19 cellular contexts compared by ENCODE assay signal in genomic region chr9:33443504-33444154, GRCh38. TPM values are rescaled to one million over a fixed set of nuclear protein-coding genes. Genes with fewer than 3 reads are reported as not detected.
DNase-seq lines count a peak whose midpoint lies in the region; ATAC-seq, FAIRE-seq and TF ChIP-seq lines count a peak whose summit lies in the region.
"Had no signal": no experiment of that assay in that cellular context is flagged by ENCODE, and none has a peak within 500 bp of the region (broad histone marks: within the 10 kb centered on the region; RNA-seq: fewer than 3 reads in every experiment).

No MANE protein-coding gene starts in this region.

- no peaks in the 10 kb centered on the region for H4K20me1 ChIP-seq in GM23338 (replicated peaks; ENCODE audit: insufficient read depth)
- H4K20me1 ChIP-seq in K562 (replicated peaks; ENCODE audit: control insufficient read depth, insufficient read depth, low read length), result no peaks in the 10 kb centered on the region

- H3K9me3 ChIP-seq in CD4-positive, alpha-beta T cell (ENCODE audit: control insufficient read depth, low read length), result no peaks in the 10 kb centered on the region
- H3K9me3 ChIP-seq in K562 (replicated peaks; ENCODE audit: control insufficient read depth, insufficient read depth, low read depth, low read length) (no peaks in the 10 kb centered on the region), prostate gland (no peaks in the 10 kb centered on the region), breast epithelium (no peaks in the 10 kb centered on the region)
- H3K9me3 ChIP-seq: BLaER1 treated with 17β-estradiol and CSF1 and Interleukin-3, amounts not matched to agents 10 nM and 100 nM; gastrocnemius medialis; HAP-1 had no signal

- no peak overlapping the region for H3K4me2 ChIP-seq in GM23338
- no peak overlapping the region for H3K4me2 ChIP-seq in K562 (ENCODE audit: insufficient read depth, low read length)

- H3K27me3 Mint-ChIP-seq in CD4-positive, alpha-beta T cell, result no peaks in the 10 kb centered on the region
- H3K27me3 Mint-ChIP-seq in GM23338 (ENCODE audit: insufficient read depth, low read depth, poor library complexity), result peaks cover 33% of the 10 kb centered on the region

- H3K9me1 ChIP-seq in K562 (ENCODE audit: control insufficient read depth, insufficient read depth, low read length), result no peaks in the 10 kb centered on the region

- TF ChIP-seq EP300 in K562 (IDR thresholded peaks at IDR 0.05; ENCODE audit: low read length), result no peak

- CTCF ChIA-PET in CD4-positive, alpha-beta T cell (lab: Charles Lee), result interaction anchor here (2.0 kb wide), 1 partner anchor 23 kb away, joined by 9 read pairs; no protein-coding TSS in a partner anchor
- CTCF ChIA-PET in K562 (lab: Yijun Ruan, JAX; ENCODE audit: low intra/inter-chr PET ratio) (interaction anchor here (0.7 kb wide), 1 partner anchor 9 kb away, joined by 4 read pairs; no protein-coding TSS in a partner anchor), GM10248 (lab: Yijun Ruan, JAX) (interaction anchor here (1.7 to 2.5 kb wide), 3 partner anchors 9 to 24 kb away, joined by 6 to 14 read pairs (median 7); no protein-coding TSS in a partner anchor)

- no peaks in the 10 kb centered on the region for H3K79me2 ChIP-seq in GM23338 (replicated peaks; ENCODE audit: insufficient read depth)
- peaks cover 20% of the 10 kb centered on the region for H3K79me2 ChIP-seq in K562 (ENCODE audit: control insufficient read depth, insufficient read depth, low read length)

- H3K4me3 Mint-ChIP-seq in CD4-positive, alpha-beta T cell, result peak overlapping the region; percentile 38
- no peak overlapping the region for H3K4me3 Mint-ChIP-seq in GM23338

- H3F3A ChIP-seq in GM23338 (replicated peaks; ENCODE audit: low read depth), result 0 out of 2 replicates have a peak, but pooled peaks cover 8% of the 10 kb centered on the region

- H3K4me1 Mint-ChIP-seq in CD4-positive, alpha-beta T cell (ENCODE audit: low read depth), result peaks cover 60% of the 10 kb centered on the region
- H3K4me1 Mint-ChIP-seq in GM23338, result peaks cover 43% of the 10 kb centered on the region

- H3K27ac Mint-ChIP-seq in CD4-positive, alpha-beta T cell, result peak overlapping the region; percentile 99
- H3K27ac Mint-ChIP-seq in GM23338, result no peak overlapping the region

- no peak for DNase-seq in CD4-positive, alpha-beta T cell
- DNase-seq in GM23338 (ENCODE audit: low spot score), result peak; percentile 35
- no peak for DNase-seq in K562 (ENCODE audit: extremely low read depth in 1 of 4, low spot score in 3 of 4)
- no peak for DNase-seq in prostate gland (ENCODE audit: low spot score)
- DNase-seq in breast epithelium (ENCODE audit: low spot score in 2 of 2), result no peak
- DNase-seq in GM10248 (ENCODE audit: extremely low spot score), result no peak
- DNase-seq in activated CD4-positive, alpha-beta T cell treated with anti-CD3 and anti-CD28 coated beads, Interleukin-2, amount 50 U/mL, for 4 hours, result no peak
- DNase-seq: activated effector memory CD4-positive, alpha-beta T cell treated with Interleukin-2 at 50 U/mL for 16 hours; aorta; DMS79; gastrocnemius medialis; left ventricle myocardium superior; NCI-H1436; stimulated activated CD4-positive, alpha-beta T cell treated with anti-CD3 and anti-CD28 coated beads, Interleukin-4, amount 100 ng/mL, for 24 hours; stimulated activated CD8-positive, alpha-beta memory T cell treated with anti-CD3 and anti-CD28 coated beads, Interleukin-4, amount 100 ng/mL, for 48 hours had no signal

- peaks cover 75% of the 10 kb centered on the region for H3K36me3 Mint-ChIP-seq in CD4-positive, alpha-beta T cell (ENCODE audit: low read depth)
- no peaks in the 10 kb centered on the region for H3K36me3 Mint-ChIP-seq in GM23338 (ENCODE audit: low read depth)

- POLR2A ChIA-PET in CD4-positive, alpha-beta T cell (lab: Charles Lee), result interaction anchor here (8.1 kb wide), 1 partner anchor 27 kb away, joined by 98 read pairs; no protein-coding TSS in a partner anchor
- POLR2A ChIA-PET in K562 (lab: Yijun Ruan, JAX), result interaction anchor here (0.7 kb wide), 1 partner anchor 19 kb away, joined by 4 read pairs; no protein-coding TSS in a partner anchor
- POLR2A ChIA-PET in GM10248 (lab: Yijun Ruan, JAX), result interaction anchor here (0.7 kb wide), 1 partner anchor 20 kb away, joined by 4 read pairs; no protein-coding TSS in a partner anchor

- 75% methylated on average over 7 of the region's 10 CpGs for WGBS in K562 (ENCODE audit: insufficient coverage, low coverage, missing lambda C conversion rate)
- 75% methylated on average over 10 of the region's 10 CpGs for WGBS in prostate gland

- ATAC-seq in CD4-positive, alpha-beta T cell (ENCODE audit: poor library complexity), result no peak
- ATAC-seq in GM23338 (peak; percentile 6; the same call in 1 of the 3 replicates), K562 (no peak)
- ATAC-seq: gastrocnemius medialis, left ventricle myocardium superior had no signal

- BruUV-seq in K562 (replicated peaks; lab: Mats Ljungman, UMichigan), result no TSS peak

- in situ Hi-C loops in K562 (cut with MboI), result no loop called here

- H3K4me3 ChIP-seq in GM23338 (no peak overlapping the region), K562 (no peak overlapping the region), prostate gland (no peak overlapping the region), breast epithelium (no peak overlapping the region)
- H3K4me3 ChIP-seq: BLaER1 treated with 17β-estradiol and CSF1 and Interleukin-3, amounts not matched to agents 10 nM and 100 nM; gastrocnemius medialis; HAP-1 had no signal

- intact Hi-C loops in CD4-positive, alpha-beta T cell (cut with DNase I, micrococcal nuclease), result no loop called here
- intact Hi-C loops in K562 (cut with micrococcal nuclease), result no loop called here
- intact Hi-C loops in prostate gland (cut with DNase I), result no loop called here
- intact Hi-C loops in breast epithelium (cut with DNase I; ENCODE audit: low total_unique reads), result no loop called here

- TF ChIP-seq POLR2A in K562 (conservative IDR thresholded peaks at IDR 0.05) (no peak), prostate gland (IDR thresholded peaks at IDR 0.05) (no peak), breast epithelium (IDR thresholded peaks at IDR 0.05) (no peak)

- FAIRE-seq in K562 (lab: Jason Lieb, UNC), result no peak
- FAIRE-seq: colon had no signal

- H3K9me3 Mint-ChIP-seq in CD4-positive, alpha-beta T cell, result no peaks in the 10 kb centered on the region
- H3K9me3 Mint-ChIP-seq in GM23338, result no peaks in the 10 kb centered on the region

- TF ChIP-seq CTCF in CD4-positive, alpha-beta T cell (IDR thresholded peaks at IDR 0.05), result no peak
- TF ChIP-seq CTCF in GM23338 (conservative IDR thresholded peaks at IDR 0.05; ENCODE audit: low read depth in 2 of 2) (no peak), K562 (IDR thresholded peaks at IDR 0.05 in 2 of 3, conservative IDR thresholded peaks at IDR 0.05 in 1 of 3; ENCODE audit: insufficient read depth in 2 of 3, low read depth in 1 of 3, low read length in 3 of 3) (no peak), prostate gland (IDR thresholded peaks at IDR 0.05) (no peak), breast epithelium (IDR thresholded peaks at IDR 0.05) (no peak), GM10248 (IDR thresholded peaks at IDR 0.05; ENCODE audit: control extremely low read depth, extremely low read depth, low read depth, missing control alignments) (no peak)

- peak overlapping the region; percentile 40 for H3K27ac ChIP-seq in CD4-positive, alpha-beta T cell (ENCODE audit: low read depth, low read length)
- H3K27ac ChIP-seq in GM23338 (ENCODE audit: low read depth) (no peak overlapping the region), K562 (ENCODE audit: extremely low read depth, low read depth, low read length) (no peak overlapping the region), prostate gland (peak overlapping the region; percentile 16 to 24), breast epithelium (no peak overlapping the region)
- H3K27ac ChIP-seq: BLaER1 treated with 17β-estradiol and CSF1 and Interleukin-3, amounts not matched to agents 10 nM and 100 nM; gastrocnemius medialis had no signal

- no peak for TF ChIP-seq RAD21 in K562 (CRISPR knock-in tag; conservative IDR thresholded peaks at IDR 0.05 in 1 of 2, IDR thresholded peaks at IDR 0.05 in 1 of 2)

- no peaks in the 10 kb centered on the region for H3K36me3 ChIP-seq in GM23338 (ENCODE audit: insufficient read depth)
- peaks cover 12% of the 10 kb centered on the region; the same call in 1 of the 3 replicates for H3K36me3 ChIP-seq in K562 (ENCODE audit: control insufficient read depth, insufficient read depth, low read length)
- peaks cover 6 to 13% of the 10 kb centered on the region in 2 donors for H3K36me3 ChIP-seq in prostate gland
- H3K36me3 ChIP-seq in breast epithelium, result no peaks in the 10 kb centered on the region
- H3K36me3 ChIP-seq: BLaER1 treated with 17β-estradiol and CSF1 and Interleukin-3, amounts not matched to agents 10 nM and 100 nM; gastrocnemius medialis; HAP-1 had no signal

- H3K4me1 ChIP-seq in GM23338 (ENCODE audit: insufficient read depth), result peaks cover 23% of the 10 kb centered on the region
- H3K4me1 ChIP-seq in K562 (replicated peaks in 1 of 2; ENCODE audit: control insufficient read depth in 2 of 2, insufficient read depth in 2 of 2, low read length in 2 of 2), result peaks cover 41 to 63% of the 10 kb centered on the region in 2 experiments
- peaks cover 7% of the 10 kb centered on the region for H3K4me1 ChIP-seq in prostate gland (replicated peaks)
- H3K4me1 ChIP-seq in breast epithelium, result peaks cover 5 to 18% of the 10 kb centered on the region in 2 donors

- peak overlapping the region in 1 of 2 experiments; percentile 65; a peak in 2 of 4 replicates for H3K9ac ChIP-seq in K562 (ENCODE audit: insufficient read depth in 1 of 2, low read depth in 2 of 2, low read length in 2 of 2)
- H3K9ac ChIP-seq: BLaER1 treated with 17β-estradiol and CSF1 and Interleukin-3, amounts not matched to agents 10 nM and 100 nM had no signal

- H2AFZ ChIP-seq in GM23338 (no peak overlapping the region), K562 (ENCODE audit: low read depth, low read length) (no peak overlapping the region)

- H3K27me3 ChIP-seq in CD4-positive, alpha-beta T cell (ENCODE audit: control insufficient read depth, insufficient read depth, low read length), result no peaks in the 10 kb centered on the region
- peaks cover 23% of the 10 kb centered on the region for H3K27me3 ChIP-seq in GM23338 (ENCODE audit: insufficient read depth)
- no peaks in the 10 kb centered on the region for H3K27me3 ChIP-seq in K562 (ENCODE audit: control insufficient read depth in 2 of 2, insufficient read depth in 2 of 2, low read length in 2 of 2)
- no peaks in the 10 kb centered on the region for H3K27me3 ChIP-seq in prostate gland (replicated peaks; ENCODE audit: insufficient read depth)
- no peaks in the 10 kb centered on the region for H3K27me3 ChIP-seq in breast epithelium
- H3K27me3 ChIP-seq: gastrocnemius medialis had no signal

- no peaks in the 10 kb centered on the region for H3K9me2 ChIP-seq in GM23338 (ENCODE audit: insufficient read depth)

RNA-seq across cellular contexts. Expression of gene AQP3, which starts 3.8 kb away (rescaled TPM):
- total RNA-seq in CD4-positive, alpha-beta T cell, result 100 to 1,000 TPM in 1 of 2 experiments, 10 to 100 TPM in 1; 99.8 to 106 TPM
- total RNA-seq in GM23338 (2014; rRNA removed; shearing (Covaris generic)), result 3.5 and 3.8 TPM in 2 replicates
- polyA plus RNA-seq in GM23338 (2016; fragmentation: Nextera tagmentation; extraction: Ambion mirVana) (1.4 and 1.6 TPM in 2 replicates), K562 (2011; rRNA removed) (25.8 and 31.5 TPM in 2 replicates), K562 (2014; fragmentation: Illumina TruSeq; extraction: Trizol) (25.0 and 30.0 TPM in 2 replicates), K562 (2014; fragmentation: Nextera tagmentation; extraction: Ambion mirVana) (1 to 10 TPM; 4.2 to 6.0 TPM), K562 (2014; rRNA removed) (25.3 and 29.9 TPM in 2 replicates)
- 13.3 and 46.7 TPM in 2 replicates for total RNA-seq in K562 (2011; cell fraction: chromatin; rRNA removed; ENCODE audit: low replicate concordance)
- total RNA-seq in K562 (2011; cell fraction: nucleolus; rRNA removed), result 57.8 and 76.0 TPM in 2 replicates
- 30.8 and 35.2 TPM in 2 replicates for total RNA-seq in K562 (2011; cell fraction: nucleoplasm; rRNA removed)
- total RNA-seq in K562 (2014; rRNA removed) (17.6 and 26.9 TPM in 2 replicates), K562 (2014; rRNA removed; fragmentation: Illumina TruSeq; extraction: Trizol) (11.1 and 12.8 TPM in 2 replicates), K562 (2015; rRNA removed; fragmentation: Illumina TruSeq; extraction: Trizol) (13.3 and 15.1 TPM in 2 replicates), K562 (2021) (25.5 and 27.1 TPM in 2 replicates), prostate gland (100 to 1,000 TPM; 200 to 327 TPM), breast epithelium (10 to 100 TPM; 19.0 to 47.9 (median 45.1) TPM)
- polyA plus RNA-seq in K562 (2011; cell fraction: cytosol; rRNA removed), result 51.7 and 150 TPM in 2 replicates
- polyA plus RNA-seq in K562 (2011; cell fraction: nucleus; rRNA removed), result 29.5 and 64.4 TPM in 2 replicates
- polyA plus RNA-seq in K562 (2012), result 11.3 and 35.0 TPM in 2 replicates
- 12.9 and 30.5 TPM in 2 replicates for polyA minus RNA-seq in K562 (2011; rRNA and poly(A)+ RNA removed)
- 34.6 and 39.6 TPM in 2 replicates for polyA minus RNA-seq in K562 (2011; cell fraction: cytosol; rRNA and poly(A)+ RNA removed)
- polyA minus RNA-seq in K562 (2011; cell fraction: nucleus; rRNA and poly(A)+ RNA removed), result 6.3 and 7.5 TPM in 2 replicates

RNA-seq across cellular contexts. Expression of gene NOL6, which starts 30.1 kb away (rescaled TPM):
- total RNA-seq in CD4-positive, alpha-beta T cell, result 10 to 100 TPM; 30.5 to 30.6 TPM
- total RNA-seq in GM23338 (2014; rRNA removed; shearing (Covaris generic)), result 54.1 and 58.4 TPM in 2 replicates
- polyA plus RNA-seq in GM23338 (2016; fragmentation: Nextera tagmentation; extraction: Ambion mirVana) (25.0 and 28.7 TPM in 2 replicates), K562 (2011; rRNA removed) (23.5 and 42.1 TPM in 2 replicates), K562 (2014; fragmentation: Illumina TruSeq; extraction: Trizol) (49.9 and 51.2 TPM in 2 replicates), K562 (2014; fragmentation: Nextera tagmentation; extraction: Ambion mirVana) (1 to 10 TPM; 7.7 to 9.4 TPM), K562 (2014; rRNA removed) (33.5 and 35.0 TPM in 2 replicates)
- total RNA-seq in K562 (2011; cell fraction: chromatin; rRNA removed; ENCODE audit: low replicate concordance), result 80.3 and 225 TPM in 2 replicates
- total RNA-seq in K562 (2011; cell fraction: nucleolus; rRNA removed), result 122 and 123 TPM in 2 replicates
- 77.3 and 80.3 TPM in 2 replicates for total RNA-seq in K562 (2011; cell fraction: nucleoplasm; rRNA removed)
- total RNA-seq in K562 (2014; rRNA removed) (23.0 and 37.0 TPM in 2 replicates), K562 (2014; rRNA removed; fragmentation: Illumina TruSeq; extraction: Trizol) (23.0 and 27.0 TPM in 2 replicates), K562 (2015; rRNA removed; fragmentation: Illumina TruSeq; extraction: Trizol) (29.8 and 31.0 TPM in 2 replicates), K562 (2021) (58.9 and 61.1 TPM in 2 replicates), prostate gland (10 to 100 TPM; 28.6 to 30.9 TPM), breast epithelium (10 to 100 TPM; 14.2 to 23.9 (median 22.3) TPM)
- polyA plus RNA-seq in K562 (2011; cell fraction: cytosol; rRNA removed), result 21.5 and 30.8 TPM in 2 replicates
- 106 and 124 TPM in 2 replicates for polyA plus RNA-seq in K562 (2011; cell fraction: nucleus; rRNA removed)
- polyA plus RNA-seq in K562 (2012), result 25.7 and 37.3 TPM in 2 replicates
- polyA minus RNA-seq in K562 (2011; rRNA and poly(A)+ RNA removed), result 24.9 and 28.2 TPM in 2 replicates
- polyA minus RNA-seq in K562 (2011; cell fraction: cytosol; rRNA and poly(A)+ RNA removed), result 21.5 and 28.5 TPM in 2 replicates
- polyA minus RNA-seq in K562 (2011; cell fraction: nucleus; rRNA and poly(A)+ RNA removed), result 39.3 and 50.3 TPM in 2 replicates

RNA-seq across cellular contexts. Expression of gene AQP7, which starts 41.3 kb away (rescaled TPM):
- total RNA-seq in CD4-positive, alpha-beta T cell, result under 1 TPM; 0.25 to 0.27 TPM
- total RNA-seq in GM23338 (2014; rRNA removed; shearing (Covaris generic)), result not detected in 2 replicates
- polyA plus RNA-seq in GM23338 (2016; fragmentation: Nextera tagmentation; extraction: Ambion mirVana) (not detected in 2 replicates), K562 (2011; rRNA removed) (0.50 and 0.53 TPM in 2 replicates), K562 (2014; fragmentation: Illumina TruSeq; extraction: Trizol) (0.07 and 0.15 TPM in 2 replicates), K562 (2014; fragmentation: Nextera tagmentation; extraction: Ambion mirVana) (under 1 TPM in 1 of 2 experiments, not detected in 1; 0.11 TPM), K562 (2014; rRNA removed) (0.04 and 0.46 TPM in 2 replicates)
- 0.70 and 1.6 TPM in 2 replicates for total RNA-seq in K562 (2011; cell fraction: chromatin; rRNA removed; ENCODE audit: low replicate concordance)
- total RNA-seq in K562 (2011; cell fraction: nucleolus; rRNA removed), result 0.50 and 1.3 TPM in 2 replicates
- 1.3 and 2.0 TPM in 2 replicates for total RNA-seq in K562 (2011; cell fraction: nucleoplasm; rRNA removed)
- total RNA-seq in K562 (2014; rRNA removed) (not detected in 2 replicates), K562 (2014; rRNA removed; fragmentation: Illumina TruSeq; extraction: Trizol) (0.06 TPM in 1 of 2 replicates, not detected in the other), K562 (2015; rRNA removed; fragmentation: Illumina TruSeq; extraction: Trizol) (not detected in 2 replicates), K562 (2021) (0.04 and 0.13 TPM in 2 replicates), prostate gland (1 to 10 TPM in 1 of 2 donors, not detected in 1; 6.4 TPM), breast epithelium (100 to 1,000 TPM in 1 of 3 donors, 10 to 100 TPM in 2; 29.3 to 193 (median 38.3) TPM)
- polyA plus RNA-seq in K562 (2011; cell fraction: cytosol; rRNA removed), result 0.25 and 1.5 TPM in 2 replicates
- 1.5 and 1.9 TPM in 2 replicates for polyA plus RNA-seq in K562 (2011; cell fraction: nucleus; rRNA removed)
- polyA plus RNA-seq in K562 (2012), result 0.17 and 0.66 TPM in 2 replicates
- 0.18 and 0.81 TPM in 2 replicates for polyA minus RNA-seq in K562 (2011; rRNA and poly(A)+ RNA removed)
- not detected in 2 replicates for polyA minus RNA-seq in K562 (2011; cell fraction: cytosol; rRNA and poly(A)+ RNA removed)
- polyA minus RNA-seq in K562 (2011; cell fraction: nucleus; rRNA and poly(A)+ RNA removed), result 0.22 TPM in 1 of 2 replicates, not detected in the other
- total RNA-seq: LHCN-M2 had no signal

Comparison
In these comparisons a context has a peak if more than half of its experiments do, and no peak if none do; other contexts are left out.
1. H3K27ac ChIP-seq: peak in CD4-positive, alpha-beta T cell (single experiment) and prostate gland (2 of 2); none in GM23338 (single experiment), K562 (single experiment) and breast epithelium (0 of 2).
2. RNA of gene AQP7, which starts 41.3 kb away (total RNA-seq): 29.3 to 193 TPM in breast epithelium; 6.4 TPM in prostate gland, 0.25 to 0.27 TPM in CD4-positive, alpha-beta T cell, 0.04 to 2.0 TPM in K562 and not detected in GM23338; every median in the first group is over 4 times any median in the second.